10 cellular contexts compared by ENCODE assay signal in genomic region chr10:99930731-99931550, GRCh38.
A peak's percentile ranks its signal among the peaks of the same experiment; 100 is the strongest.
DNase-seq lines count a peak whose midpoint lies in the region; ATAC-seq and TF ChIP-seq lines count a peak whose summit lies in the region.
"Had no signal": no experiment of that assay in that cellular context is flagged by ENCODE, and none has a peak within 500 bp of the region (broad histone marks: within the 10 kb centered on the region; RNA-seq: fewer than 3 reads in every experiment).

No MANE protein-coding gene starts in this region.

- H3K4me1 ChIP-seq in GM23338 (ENCODE audit: insufficient read depth): peaks cover 23% of the 10 kb centered on the region
- peaks cover 20 to 29% of the 10 kb centered on the region in 2 experiments for H3K4me1 ChIP-seq in trophoblast cell (ENCODE audit: control insufficient read depth in 1 of 2, insufficient read depth in 2 of 2, low read length in 2 of 2)

- H3F3A ChIP-seq in GM23338 (replicated peaks; ENCODE audit: low read depth): no peaks in the 10 kb centered on the region

- no peak overlapping the region for H3K14ac ChIP-seq in trophoblast cell (ENCODE audit: low read length)

- H3K4me1 Mint-ChIP-seq in GM23338 (peaks cover 42% of the 10 kb centered on the region), osteocyte (ENCODE audit: unreplicated experiment) (peaks cover 45% of the 10 kb centered on the region), chondrocyte (ENCODE audit: low read depth) (peaks cover 43% of the 10 kb centered on the region)

- H4K8ac ChIP-seq in trophoblast cell (ENCODE audit: low read depth, low read length): no peak overlapping the region

- H3K27me3 ChIP-seq in GM23338 (ENCODE audit: insufficient read depth) (no peaks in the 10 kb centered on the region), trophoblast cell (ENCODE audit: insufficient read depth, low read length) (no peaks in the 10 kb centered on the region)

- peak overlapping the region; percentile 64; the same call in 1 of the 2 replicates for H3K27ac ChIP-seq in GM23338 (ENCODE audit: low read depth)
- H3K27ac ChIP-seq in trophoblast cell (ENCODE audit: low read depth, low read length): peak overlapping the region; percentile 88

- no peak overlapping the region for H2AK5ac ChIP-seq in trophoblast cell (ENCODE audit: low read length)

- H3K23ac ChIP-seq in trophoblast cell (ENCODE audit: low read length): no peak overlapping the region

- H3K27me3 Mint-ChIP-seq in GM23338 (ENCODE audit: insufficient read depth, low read depth, poor library complexity) (peaks cover 7% of the 10 kb centered on the region), osteocyte (ENCODE audit: unreplicated experiment) (no peaks in the 10 kb centered on the region), chondrocyte (ENCODE audit: low read depth) (no peaks in the 10 kb centered on the region)

- DNase-seq in GM23338 (ENCODE audit: low spot score) (peak; percentile 77), NCI-H526 (lab: John Stamatoyannopoulos, UW) (peak; percentile 91 to 92), glomerular visceral epithelial cell (ENCODE audit: extremely low spot score) (peak; percentile 65), trophoblast cell (peak; percentile 95 to 98), osteocyte (ENCODE audit: extremely low spot score, unreplicated experiment) (no peak), chondrocyte (ENCODE audit: low spot score) (no peak)
- no peak for DNase-seq in stimulated activated CD4-positive, alpha-beta T cell treated with anti-CD3 and anti-CD28 coated beads, Interleukin-4, amount 100 ng/mL, for 1 hour
- DNase-seq: activated CD4-positive, CD25-positive, alpha-beta regulatory T cell treated with anti-CD3 and anti-CD28 coated beads, Interleukin-2, amount 50 U/mL, for 72 hours; NCI-H446 treated with DMSO at 0.1 percent for 48 hours had no signal

- H3K4me3 ChIP-seq in GM23338 (no peak overlapping the region), trophoblast cell (ENCODE audit: low read depth, low read length) (no peak overlapping the region)

- H3K9me3 Mint-ChIP-seq in GM23338: no peaks in the 10 kb centered on the region
- no peaks in the 10 kb centered on the region for H3K9me3 Mint-ChIP-seq in osteocyte (ENCODE audit: unreplicated experiment)
- no peaks in the 10 kb centered on the region for H3K9me3 Mint-ChIP-seq in chondrocyte (ENCODE audit: low read depth)

- H3K4me3 Mint-ChIP-seq in GM23338 (peak overlapping the region; percentile 42), osteocyte (ENCODE audit: unreplicated experiment) (no peak overlapping the region), chondrocyte (ENCODE audit: unreplicated experiment) (no peak overlapping the region)

- H3K36me3 ChIP-seq in GM23338 (ENCODE audit: insufficient read depth): no peaks in the 10 kb centered on the region
- no peaks in the 10 kb centered on the region for H3K36me3 ChIP-seq in trophoblast cell (ENCODE audit: control insufficient read depth in 1 of 2, insufficient read depth in 2 of 2, low read length in 2 of 2)

- H3K9me3 ChIP-seq in trophoblast cell (ENCODE audit: insufficient read depth, low read depth, low read length): no peaks in the 10 kb centered on the region

- no peaks in the 10 kb centered on the region for H3K79me2 ChIP-seq in GM23338 (replicated peaks; ENCODE audit: insufficient read depth)
- H3K79me2 ChIP-seq in trophoblast cell (ENCODE audit: control insufficient read depth, insufficient read depth, low read length, poor library complexity): no peaks in the 10 kb centered on the region

- H3K79me1 ChIP-seq in trophoblast cell (ENCODE audit: low read length): peaks cover 4% of the 10 kb centered on the region

- H4K20me1 ChIP-seq in GM23338 (replicated peaks; ENCODE audit: insufficient read depth): no peaks in the 10 kb centered on the region

- H3K27ac Mint-ChIP-seq in GM23338: peak overlapping the region; percentile 83
- H3K27ac Mint-ChIP-seq in osteocyte (ENCODE audit: unreplicated experiment): no peak overlapping the region
- no peak overlapping the region for H3K27ac Mint-ChIP-seq in chondrocyte (ENCODE audit: unreplicated experiment)

- H2AFZ ChIP-seq in GM23338 (no peak overlapping the region), trophoblast cell (ENCODE audit: insufficient read depth, low read length, poor library complexity) (no peak overlapping the region)

- H3K36me3 Mint-ChIP-seq in GM23338 (ENCODE audit: low read depth) (no peaks in the 10 kb centered on the region), osteocyte (ENCODE audit: unreplicated experiment) (peaks cover 6% of the 10 kb centered on the region), chondrocyte (ENCODE audit: low read depth) (no peaks in the 10 kb centered on the region)

- no CpG with 5 or more reads among the region's 9 CpGs for WGBS in trophoblast cell (ENCODE audit: extremely low coverage, insufficient coverage, insufficient read length)

- H4K91ac ChIP-seq in trophoblast cell (ENCODE audit: low read depth, low read length): peak overlapping the region; percentile 1

- peak overlapping the region; percentile 51 for H2BK5ac ChIP-seq in trophoblast cell (ENCODE audit: low read depth, low read length, poor library complexity)

- no peak overlapping the region for H3K18ac ChIP-seq in trophoblast cell (ENCODE audit: low read length)

- no peaks in the 10 kb centered on the region for H3K9me2 ChIP-seq in GM23338 (ENCODE audit: insufficient read depth)

- H3K9ac ChIP-seq in trophoblast cell (ENCODE audit: low read length): no peak overlapping the region

- H3K4ac ChIP-seq in trophoblast cell (ENCODE audit: low read depth, low read length): no peak overlapping the region

- no peak overlapping the region for H2BK12ac ChIP-seq in trophoblast cell (ENCODE audit: low read length)

- H2BK120ac ChIP-seq in trophoblast cell (ENCODE audit: insufficient read depth, low read length, poor library complexity): no peak overlapping the region

- no peak for TF ChIP-seq CTCF in GM23338 (conservative IDR thresholded peaks at IDR 0.05; ENCODE audit: low read depth in 2 of 2)
- no peak for TF ChIP-seq CTCF in osteocyte (IDR thresholded peaks at IDR 0.05)
- no peak for TF ChIP-seq CTCF in chondrocyte (IDR thresholded peaks at IDR 0.05)

- ATAC-seq in GM23338 (peak; percentile 85), HG02852 (IDR thresholded peaks at IDR 0.05; ENCODE audit: unreplicated experiment) (no peak)

- no peak overlapping the region for H4K12ac ChIP-seq in trophoblast cell (ENCODE audit: low read depth, low read length)

- H3K4me2 ChIP-seq in GM23338 (peak overlapping the region; percentile 29), trophoblast cell (ENCODE audit: low read length) (peak overlapping the region; percentile 57)

TF ChIP-seq in GM23338, 12 proteins besides CTCF, POLR2A, EP300 and RAD21:
- TF ChIP-seq ZNF462 (CRISPR knock-in tag; IDR thresholded peaks at IDR 0.05): peak; percentile 53; the same call in 1 of the 2 replicates
- TF ChIP-seq ZNF114 (CRISPR knock-in tag; IDR thresholded peaks at IDR 0.05): no peak

Comparison
In these comparisons a context has a peak if more than half of its experiments do, and no peak if none do; other contexts are left out.
1. DNase-seq: peak in GM23338 (single experiment), NCI-H526 (2 of 2), glomerular visceral epithelial cell (single experiment) and trophoblast cell (2 of 2); none in osteocyte (single experiment), chondrocyte (single experiment) and stimulated activated CD4-positive, alpha-beta T cell treated with anti-CD3 and anti-CD28 coated beads, Interleukin-4, amount 100 ng/mL, for 1 hour (single experiment).